ENCODE assay signal across 9 cellular contexts in genomic region chr14:95523818-95524448, GRCh38. TPM values are rescaled to one million over a fixed set of nuclear protein-coding genes. Genes with fewer than 3 reads are reported as not detected.
DNase-seq lines count a peak whose midpoint lies in the region; ATAC-seq and TF ChIP-seq lines count a peak whose summit lies in the region.
"Had no signal": no experiment of that assay in that cellular context is flagged by ENCODE, and none has a peak within 500 bp of the region (broad histone marks: within the 10 kb centered on the region; RNA-seq: fewer than 3 reads in every experiment).

No MANE protein-coding gene starts in this region.

- TF ChIP-seq CTCF in fibroblast of villous mesenchyme (IDR thresholded peaks at IDR 0.05; ENCODE audit: insufficient read depth, low read depth, low read length): peak; percentile 23

- peak overlapping the region; percentile 65 for H3K4me3 Mint-ChIP-seq in activated CD8-positive, alpha-beta memory T cell treated with anti-CD3 and anti-CD28 coated beads, Interleukin-2, amount 10 ng/mL, durations not matched to agents 7 days and 5 days
- H3K4me3 Mint-ChIP-seq: nephron had no signal

- ATAC-seq in activated CD8-positive, alpha-beta memory T cell treated with anti-CD3 and anti-CD28 coated beads, Interleukin-2, amount 10 ng/mL, durations not matched to agents 7 days and 5 days: peak; percentile 49
- ATAC-seq in GM18505 (IDR thresholded peaks at IDR 0.05; ENCODE audit: unreplicated experiment): no peak
- no peak for ATAC-seq in GM18873 (IDR thresholded peaks at IDR 0.05; ENCODE audit: low FRiP score, unreplicated experiment)

- no peaks in the 10 kb centered on the region for H3K9me3 Mint-ChIP-seq in activated CD8-positive, alpha-beta memory T cell treated with anti-CD3 and anti-CD28 coated beads, Interleukin-2, amount 10 ng/mL, durations not matched to agents 7 days and 5 days (ENCODE audit: low read depth)
- H3K9me3 Mint-ChIP-seq: nephron had no signal

- TF ChIP-seq POLR2A in GM18505 (IDR thresholded peaks at IDR 0.05; ENCODE audit: borderline replicate concordance, extremely low read depth, insufficient read depth, insufficient read length): no peak

- H3K27ac ChIP-seq in substantia nigra (ENCODE audit: low read depth, low read length, poor library complexity, severe bottlenecking): peak overlapping the region; percentile 6

- no peaks in the 10 kb centered on the region for H3K27me3 Mint-ChIP-seq in activated CD8-positive, alpha-beta memory T cell treated with anti-CD3 and anti-CD28 coated beads, Interleukin-2, amount 10 ng/mL, durations not matched to agents 7 days and 5 days

- H3K4me1 Mint-ChIP-seq in activated CD8-positive, alpha-beta memory T cell treated with anti-CD3 and anti-CD28 coated beads, Interleukin-2, amount 10 ng/mL, durations not matched to agents 7 days and 5 days: peaks cover 83% of the 10 kb centered on the region

- peak overlapping the region; percentile 95 for H3K27ac Mint-ChIP-seq in activated CD8-positive, alpha-beta memory T cell treated with anti-CD3 and anti-CD28 coated beads, Interleukin-2, amount 10 ng/mL, durations not matched to agents 7 days and 5 days
- H3K27ac Mint-ChIP-seq: nephron had no signal

- CTCF ChIA-PET in activated CD8-positive, alpha-beta memory T cell treated with anti-CD3 and anti-CD28 coated beads, Interleukin-2, amount 10 ng/mL, durations not matched to agents 7 days and 5 days (lab: Charles Lee): interaction anchor here (0.6 to 7.6 kb wide), 12 partner anchors 9 to 96 kb away, joined by 3 to 130 read pairs (median 6); partner anchors contain the start of genes GLRX5 and SYNE3

- DNase-seq in SIG-M5 treated with dmso at 0.1 percent for 504 hours (lab: John Stamatoyannopoulos, UW; ENCODE audit: unreplicated experiment): peak; percentile 54
- DNase-seq in SIG-M5 (lab: John Stamatoyannopoulos, UW): no peak
- DNase-seq in activated CD8-positive, alpha-beta memory T cell treated with anti-CD3 and anti-CD28 coated beads, Interleukin-2, amount 10 ng/mL, durations not matched to agents 7 days and 5 days: peak; percentile 80
- peak; percentile 90 for DNase-seq in fibroblast of villous mesenchyme (ENCODE audit: low read depth)
- no peak for DNase-seq in substantia nigra (lab: John Stamatoyannopoulos, UW)
- no peak for DNase-seq in OCI-M2 (lab: John Stamatoyannopoulos, UW; ENCODE audit: unreplicated experiment)

- peak overlapping the region; percentile 44 for H3K4me3 ChIP-seq in fibroblast of villous mesenchyme (ENCODE audit: low read depth, low read length)

- no peaks in the 10 kb centered on the region for H3K36me3 Mint-ChIP-seq in activated CD8-positive, alpha-beta memory T cell treated with anti-CD3 and anti-CD28 coated beads, Interleukin-2, amount 10 ng/mL, durations not matched to agents 7 days and 5 days

RNA-seq across cellular contexts. Expression of gene SYNE3, which starts 7.5 kb away (rescaled TPM):
- 10 to 100 TPM; 65.8 to 81.6 TPM for total RNA-seq in activated CD8-positive, alpha-beta memory T cell treated with anti-CD3 and anti-CD28 coated beads, Interleukin-2, amount 10 ng/mL, durations not matched to agents 7 days and 5 days
- 6.5 and 10.0 TPM in 2 replicates for total RNA-seq in fibroblast of villous mesenchyme

RNA-seq across cellular contexts. Expression of gene GLRX5, which starts 10.9 kb away (rescaled TPM):
- 10 to 100 TPM; 36.4 to 48.5 TPM for total RNA-seq in activated CD8-positive, alpha-beta memory T cell treated with anti-CD3 and anti-CD28 coated beads, Interleukin-2, amount 10 ng/mL, durations not matched to agents 7 days and 5 days
- total RNA-seq in fibroblast of villous mesenchyme: 27.7 and 35.8 TPM in 2 replicates

Comparison
In these comparisons a context has a peak if more than half of its experiments do, and no peak if none do; other contexts are left out.
1. DNase-seq: peak in SIG-M5 treated with dmso at 0.1 percent for 504 hours (single experiment), activated CD8-positive, alpha-beta memory T cell treated with anti-CD3 and anti-CD28 coated beads, Interleukin-2, amount 10 ng/mL, durations not matched to agents 7 days and 5 days (single experiment) and fibroblast of villous mesenchyme (single experiment); none in SIG-M5 (single experiment), substantia nigra (0 of 49) and OCI-M2 (single experiment).